ENCODE assay signal across 20 cellular contexts in genomic region chr22:44489817-44490216, GRCh38. TPM values are rescaled to one million over a fixed set of nuclear protein-coding genes. Genes with fewer than 3 reads are reported as not detected.
A peak's percentile ranks its signal among the peaks of the same experiment; 100 is the strongest.
DNase-seq lines count a peak whose midpoint lies in the region; ATAC-seq and TF ChIP-seq lines count a peak whose summit lies in the region.
"Had no signal": no experiment of that assay in that cellular context is flagged by ENCODE, and none has a peak within 500 bp of the region (broad histone marks: within the 10 kb centered on the region; RNA-seq: fewer than 3 reads in every experiment).

No MANE protein-coding gene starts in this region.

- H3K9me3 Mint-ChIP-seq in activated naive CD4-positive, alpha-beta T cell treated with anti-CD3 and anti-CD28 coated beads, Interleukin-2, amount 50 U/mL, for 72 hours, result no peaks in the 10 kb centered on the region
- H3K9me3 Mint-ChIP-seq in activated T-helper 17 cell treated with anti-CD3 and anti-CD28 coated beads, Interleukin-2, amount 50 U/mL, for 72 hours, result peaks cover 7% of the 10 kb centered on the region
- peaks cover 5% of the 10 kb centered on the region for H3K9me3 Mint-ChIP-seq in neural progenitor cell

- H4K20me1 ChIP-seq in neural progenitor cell (ENCODE audit: low read depth), result peaks cover 8% of the 10 kb centered on the region

- no peaks in the 10 kb centered on the region for H3K27me3 Mint-ChIP-seq in activated T-helper 17 cell treated with anti-CD3 and anti-CD28 coated beads, Interleukin-2, amount 50 U/mL, for 72 hours
- H3K27me3 Mint-ChIP-seq in neural progenitor cell (ENCODE audit: insufficient read depth, low read depth), result peaks cover 3% of the 10 kb centered on the region

- no peaks in the 10 kb centered on the region for H3K36me3 Mint-ChIP-seq in activated naive CD4-positive, alpha-beta T cell treated with anti-CD3 and anti-CD28 coated beads, Interleukin-2, amount 50 U/mL, for 72 hours
- H3K36me3 Mint-ChIP-seq in activated T-helper 17 cell treated with anti-CD3 and anti-CD28 coated beads, Interleukin-2, amount 50 U/mL, for 72 hours (ENCODE audit: low read depth), result no peaks in the 10 kb centered on the region
- peaks cover 14% of the 10 kb centered on the region for H3K36me3 Mint-ChIP-seq in neural progenitor cell

- H3K27ac ChIP-seq in KOPT-K1 (ENCODE audit: low read depth, low read length, poor library complexity, severe bottlenecking) (peak overlapping the region; percentile 44), neural progenitor cell (no peak overlapping the region)

- H3K4me1 Mint-ChIP-seq in activated T-helper 17 cell treated with anti-CD3 and anti-CD28 coated beads, Interleukin-2, amount 50 U/mL, for 72 hours, result peaks cover 14% of the 10 kb centered on the region
- peaks cover 16% of the 10 kb centered on the region for H3K4me1 Mint-ChIP-seq in neural progenitor cell

- H3K79me2 ChIP-seq in neural progenitor cell (ENCODE audit: low read depth), result no peaks in the 10 kb centered on the region

- no peak overlapping the region for H2AFZ ChIP-seq in neural progenitor cell (replicated peaks)

- H3K27ac Mint-ChIP-seq in activated naive CD4-positive, alpha-beta T cell treated with anti-CD3 and anti-CD28 coated beads, Interleukin-2, amount 50 U/mL, for 72 hours, result peak overlapping the region; percentile 29 to 40
- H3K27ac Mint-ChIP-seq in activated T-helper 17 cell treated with anti-CD3 and anti-CD28 coated beads, Interleukin-2, amount 50 U/mL, for 72 hours, result peak overlapping the region; percentile 16
- H3K27ac Mint-ChIP-seq in neural progenitor cell, result peak overlapping the region; percentile 52

- no peak for ATAC-seq in activated naive CD4-positive, alpha-beta T cell treated with anti-CD3 and anti-CD28 coated beads, Interleukin-2, amount 50 U/mL, for 72 hours
- no peak for ATAC-seq in activated T-helper 17 cell treated with anti-CD3 and anti-CD28 coated beads, Interleukin-2, amount 50 U/mL, for 72 hours (replicated peaks)
- ATAC-seq in GM18520 (IDR thresholded peaks at IDR 0.05; ENCODE audit: unreplicated experiment), result no peak
- ATAC-seq: K562 had no signal

- H3K27me3 ChIP-seq in neural progenitor cell, result no peaks in the 10 kb centered on the region

- no peak for TF ChIP-seq CTCF in neural progenitor cell (IDR thresholded peaks at IDR 0.05)

- H3K4me1 ChIP-seq in neural progenitor cell, result no peaks in the 10 kb centered on the region

- no peak for DNase-seq in activated naive CD4-positive, alpha-beta T cell treated with anti-CD3 and anti-CD28 coated beads, Interleukin-2, amount 50 U/mL, for 72 hours (ENCODE audit: low spot score in 2 of 2)
- no peak for DNase-seq in activated naive CD4-positive, alpha-beta T cell treated with anti-CD3 and anti-CD28 coated beads, Interleukin-2, amount 50 U/mL, for 16 hours
- DNase-seq in neural progenitor cell (ENCODE audit: low spot score), result no peak
- DNase-seq in hepatic stellate cell (ENCODE audit: low spot score), result no peak
- no peak for DNase-seq in Ammon's horn (ENCODE audit: low spot score)
- DNase-seq: 8988T, C1 segment of cervical spinal cord, DMS53, GDM1, NCI-H1092 treated with DMSO at 0.1 percent for 48 hours, NCI-H1436 treated with DMSO at 0.1 percent for 48 hours, NCI-H2029, NCI-H345, NCI-H524, NCI-H82, Right ventricle myocardium superior had no signal

- H3K4me3 Mint-ChIP-seq in activated T-helper 17 cell treated with anti-CD3 and anti-CD28 coated beads, Interleukin-2, amount 50 U/mL, for 72 hours, result no peak overlapping the region
- peak overlapping the region; percentile 9 for H3K4me3 Mint-ChIP-seq in neural progenitor cell

- no peak overlapping the region for H3K4me3 ChIP-seq in neural progenitor cell
- H3K4me3 ChIP-seq: K562 had no signal

- peaks cover 17% of the 10 kb centered on the region; the same call in 1 of the 2 replicates for H3K36me3 ChIP-seq in KOPT-K1 (ENCODE audit: insufficient read depth, low read length)
- no peaks in the 10 kb centered on the region for H3K36me3 ChIP-seq in neural progenitor cell

- peaks cover 4% of the 10 kb centered on the region for H3F3A ChIP-seq in neural progenitor cell (ENCODE audit: low read depth)

- no peak overlapping the region for H3K9ac ChIP-seq in neural progenitor cell

- no peak overlapping the region for H3K4me2 ChIP-seq in neural progenitor cell

- H3K9me3 ChIP-seq in KOPT-K1 (ENCODE audit: insufficient read depth, low read length, poor library complexity, severe bottlenecking), result no peaks in the 10 kb centered on the region
- no peaks in the 10 kb centered on the region for H3K9me3 ChIP-seq in neural progenitor cell (ENCODE audit: low read depth)

RNA-seq across cellular contexts. Expression of gene RTL6, which starts 8.2 kb away (rescaled TPM):
- 1 to 10 TPM; 6.5 to 8.4 TPM for total RNA-seq in activated naive CD4-positive, alpha-beta T cell treated with anti-CD3 and anti-CD28 coated beads, Interleukin-2, amount 50 U/mL, for 72 hours
- total RNA-seq in activated T-helper 17 cell treated with anti-CD3 and anti-CD28 coated beads, Interleukin-2, amount 50 U/mL, for 72 hours, result 1 to 10 TPM; 5.8 to 6.3 TPM
- 15.7 and 27.6 TPM in 2 replicates for total RNA-seq in neural progenitor cell (ENCODE audit: low replicate concordance)
